In genomic region chrX:131789664-131790063, GRCh38 we compare ENCODE assay signal across 17 cellular contexts.
DNase-seq lines count a peak whose midpoint lies in the region; ATAC-seq and TF ChIP-seq lines count a peak whose summit lies in the region.
"Had no signal": no experiment of that assay in that cellular context is flagged by ENCODE, and none has a peak within 500 bp of the region (broad histone marks: within the 10 kb centered on the region; RNA-seq: fewer than 3 reads in every experiment).

No MANE protein-coding gene starts in this region.

- no peak overlapping the region for H3K14ac ChIP-seq in trophoblast cell (ENCODE audit: low read length)

- H2BK12ac ChIP-seq in trophoblast cell (ENCODE audit: low read length) = no peak overlapping the region

- no peak for TF ChIP-seq CTCF in Caco-2 (IDR thresholded peaks at IDR 0.05; ENCODE audit: insufficient read depth in 1 of 2, low read depth in 1 of 2, low read length in 1 of 2, severe bottlenecking in 1 of 2, unreplicated experiment in 1 of 2)

- H3K4me1 ChIP-seq in Caco-2 = no peaks in the 10 kb centered on the region
- H3K4me1 ChIP-seq in trophoblast cell (ENCODE audit: control insufficient read depth in 1 of 2, insufficient read depth in 2 of 2, low read length in 2 of 2) = no peaks in the 10 kb centered on the region
- H3K4me1 ChIP-seq: foreskin keratinocyte, lower lobe of right lung, prostate gland had no signal

- no TSS peak for BruUV-seq in Caco-2 (replicated peaks; lab: Mats Ljungman, UMichigan)

- H3K4me1 Mint-ChIP-seq in Caco-2 (ENCODE audit: low read depth, unreplicated experiment) = no peaks in the 10 kb centered on the region
- H3K4me1 Mint-ChIP-seq: activated naive CD4-positive, alpha-beta T cell treated with anti-CD3 and anti-CD28 coated beads, Interleukin-2, amount 50 U/mL, for 24 hours had no signal

- no peaks in the 10 kb centered on the region for H3K9me3 Mint-ChIP-seq in Caco-2 (ENCODE audit: unreplicated experiment)
- H3K9me3 Mint-ChIP-seq: activated naive CD4-positive, alpha-beta T cell treated with anti-CD3 and anti-CD28 coated beads, Interleukin-2, amount 50 U/mL, for 24 hours; T-helper 1 cell treated with Interleukin-12 subunit alpha and Interleukin-12 subunit beta and Interleukin-4 antibody, amounts not matched to agents 30 μg/mL and 1 μg/mL, for 36 hours had no signal

- H3K79me1 ChIP-seq in trophoblast cell (ENCODE audit: low read length) = no peaks in the 10 kb centered on the region

- H3K9ac ChIP-seq in trophoblast cell (ENCODE audit: low read length) = no peak overlapping the region

- H4K12ac ChIP-seq in trophoblast cell (ENCODE audit: low read depth, low read length) = no peak overlapping the region

- no peak overlapping the region for H4K8ac ChIP-seq in trophoblast cell (ENCODE audit: low read depth, low read length)

- CTCF ChIA-PET in Caco-2 (lab: Charles Lee) = no interaction called here

- no peak overlapping the region for H4K91ac ChIP-seq in trophoblast cell (ENCODE audit: low read depth, low read length)

- H3K36me3 ChIP-seq in Caco-2 (ENCODE audit: control insufficient read depth, insufficient read depth, low read length) (no peaks in the 10 kb centered on the region), trophoblast cell (ENCODE audit: control insufficient read depth in 1 of 2, insufficient read depth in 2 of 2, low read length in 2 of 2) (peaks cover 0 to 2% of the 10 kb centered on the region in 2 experiments)
- H3K36me3 ChIP-seq: lower lobe of right lung, prostate gland had no signal

- H2AFZ ChIP-seq in trophoblast cell (ENCODE audit: insufficient read depth, low read length, poor library complexity) = no peak overlapping the region

- POLR2A ChIA-PET in Caco-2 (lab: Charles Lee) = no interaction called here

- no peaks in the 10 kb centered on the region for H3K27me3 Mint-ChIP-seq in Caco-2 (ENCODE audit: insufficient read depth, unreplicated experiment)
- H3K27me3 Mint-ChIP-seq: activated naive CD4-positive, alpha-beta T cell treated with anti-CD3 and anti-CD28 coated beads, Interleukin-2, amount 50 U/mL, for 24 hours; naive thymus-derived CD4-positive, alpha-beta T cell had no signal

- H3K4me2 ChIP-seq in trophoblast cell (ENCODE audit: low read length) = no peak overlapping the region

- peak; percentile 38 for ATAC-seq in GM18511 (IDR thresholded peaks at IDR 0.05; ENCODE audit: unreplicated experiment)
- ATAC-seq in GM21381 (IDR thresholded peaks at IDR 0.05; ENCODE audit: unreplicated experiment) = peak; percentile 65
- ATAC-seq in HG03025 (IDR thresholded peaks at IDR 0.05; ENCODE audit: low FRiP score, unreplicated experiment) = peak; percentile 28
- ATAC-seq in GM21723 (IDR thresholded peaks at IDR 0.05; ENCODE audit: unreplicated experiment) = no peak
- ATAC-seq: foreskin keratinocyte; lower lobe of right lung; naive thymus-derived CD4-positive, alpha-beta T cell had no signal

- H3K9me3 ChIP-seq in Caco-2 (no peaks in the 10 kb centered on the region), trophoblast cell (ENCODE audit: insufficient read depth, low read depth, low read length) (no peaks in the 10 kb centered on the region)
- H3K9me3 ChIP-seq: lower lobe of right lung, prostate gland had no signal

- peaks cover 9% of the 10 kb centered on the region for H3K36me3 Mint-ChIP-seq in Caco-2 (ENCODE audit: insufficient read depth, unreplicated experiment)
- H3K36me3 Mint-ChIP-seq: activated naive CD4-positive, alpha-beta T cell treated with anti-CD3 and anti-CD28 coated beads, Interleukin-2, amount 50 U/mL, for 24 hours had no signal

- no peak overlapping the region for H3K27ac Mint-ChIP-seq in Caco-2 (ENCODE audit: unreplicated experiment)
- H3K27ac Mint-ChIP-seq: activated naive CD4-positive, alpha-beta T cell treated with anti-CD3 and anti-CD28 coated beads, Interleukin-2, amount 50 U/mL, for 24 hours; T-helper 1 cell treated with Interleukin-12 subunit alpha and Interleukin-12 subunit beta and Interleukin-4 antibody, amounts not matched to agents 30 μg/mL and 1 μg/mL, for 36 hours had no signal

- no peak overlapping the region for H3K4ac ChIP-seq in trophoblast cell (ENCODE audit: low read depth, low read length)

- no peak overlapping the region for H3K23ac ChIP-seq in trophoblast cell (ENCODE audit: low read length)

- no peak overlapping the region for H2AK5ac ChIP-seq in trophoblast cell (ENCODE audit: low read length)

- no peak overlapping the region for H3K27ac ChIP-seq in trophoblast cell (ENCODE audit: low read depth, low read length)
- H3K27ac ChIP-seq: foreskin keratinocyte, lower lobe of right lung, prostate gland had no signal

- H3K79me2 ChIP-seq in trophoblast cell (ENCODE audit: control insufficient read depth, insufficient read depth, low read length, poor library complexity) = no peaks in the 10 kb centered on the region

- peak; percentile 61 for DNase-seq in RPMI8226
- DNase-seq in Caco-2 = no peak
- no peak for DNase-seq in DMS53 treated with DMSO at 0.1 percent for 48 hours (lab: John Stamatoyannopoulos, UW; ENCODE audit: unreplicated experiment)
- DNase-seq in trophoblast cell = no peak
- DNase-seq: activated CD4-positive, CD25-positive, alpha-beta regulatory T cell treated with anti-CD3 and anti-CD28 coated beads, Interleukin-2, amount 50 U/mL, for 72 hours; foreskin keratinocyte; lower lobe of right lung; naive thymus-derived CD4-positive, alpha-beta T cell; NCI-H2029; NCI-H748 treated with DMSO at 0.1 percent for 48 hours had no signal

- no CpG with 5 or more reads among the region's 2 CpGs for WGBS in trophoblast cell (ENCODE audit: extremely low coverage, insufficient coverage, insufficient read length)

- intact Hi-C loops in Caco-2 (cut with micrococcal nuclease; ENCODE audit: unreplicated experiment) = no loop called here

- no peak overlapping the region for H2BK120ac ChIP-seq in trophoblast cell (ENCODE audit: insufficient read depth, low read length, poor library complexity)

- H3K4me3 Mint-ChIP-seq in Caco-2 (ENCODE audit: unreplicated experiment) = no peak overlapping the region
- H3K4me3 Mint-ChIP-seq: activated naive CD4-positive, alpha-beta T cell treated with anti-CD3 and anti-CD28 coated beads, Interleukin-2, amount 50 U/mL, for 24 hours; naive thymus-derived CD4-positive, alpha-beta T cell; T-helper 1 cell treated with Interleukin-12 subunit alpha and Interleukin-12 subunit beta and Interleukin-4 antibody, amounts not matched to agents 30 μg/mL and 1 μg/mL, for 36 hours had no signal

- H3K4me3 ChIP-seq in Caco-2 (ENCODE audit: low read depth, low read length) = no peak overlapping the region
- no peak overlapping the region for H3K4me3 ChIP-seq in trophoblast cell (ENCODE audit: low read depth, low read length)
- H3K4me3 ChIP-seq: lower lobe of right lung, prostate gland had no signal

- H3K27me3 ChIP-seq in Caco-2 (replicated peaks; ENCODE audit: control insufficient read depth, insufficient read depth, low read length) (no peaks in the 10 kb centered on the region), trophoblast cell (ENCODE audit: insufficient read depth, low read length) (no peaks in the 10 kb centered on the region)
- H3K27me3 ChIP-seq: foreskin keratinocyte had no signal

- H2BK5ac ChIP-seq in trophoblast cell (ENCODE audit: low read depth, low read length, poor library complexity) = no peak overlapping the region

- H3K18ac ChIP-seq in trophoblast cell (ENCODE audit: low read length) = no peak overlapping the region
